12 cellular contexts compared by ENCODE assay signal in the genomic region with DNA sequence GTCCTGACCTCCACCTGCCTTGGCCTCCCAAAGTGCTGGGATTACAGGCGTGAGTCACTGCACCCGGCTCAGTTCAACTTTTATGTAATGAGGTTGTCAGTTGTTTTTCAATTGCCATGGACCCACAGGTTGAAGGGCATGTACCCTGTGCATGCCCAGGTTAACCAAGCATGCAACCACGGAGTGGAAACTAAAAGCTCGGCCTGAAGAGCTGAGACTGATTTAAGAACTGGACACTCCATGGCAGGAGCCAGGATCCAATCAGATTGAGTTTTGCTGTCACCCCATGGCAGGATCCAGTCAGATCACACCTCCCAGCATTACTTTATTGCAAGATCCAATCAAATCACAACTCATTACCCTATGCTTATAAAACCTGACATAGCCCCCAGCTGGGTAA. TPM values are rescaled to one million over a fixed set of nuclear protein-coding genes. Genes with fewer than 3 reads are reported as not detected.
"Had no signal": no experiment of that assay in that cellular context is flagged by ENCODE, and none has a peak within 500 bp of the region (broad histone marks: within the 10 kb centered on the region; RNA-seq: fewer than 3 reads in every experiment).

No MANE protein-coding gene starts in this region.

RNA-seq across cellular contexts. Expression of gene SPDYE5, which starts 16.9 kb away (rescaled TPM):
- total RNA-seq: activated CD4-positive, alpha-beta memory T cell treated with anti-CD3 and anti-CD28 coated beads, Interleukin-2, amount 10 ng/mL, durations not matched to agents 7 days and 5 days; activated CD4-positive, alpha-beta T cell treated with anti-CD3 and anti-CD28 coated beads for 36 hours; activated CD4-positive, alpha-beta T cell treated with anti-CD3 and anti-CD28 coated beads, Interleukin-2, amount 10 ng/mL, durations not matched to agents 7 days and 5 days; activated CD8-positive, alpha-beta T cell treated with anti-CD3 and anti-CD28 coated beads, Interleukin-2, amount 10 ng/mL, durations not matched to agents 7 days and 5 days; activated T-helper 2 cell treated with anti-CD3 and anti-CD28 coated beads, Interferon-gamma antibody, Interleukin-2, Interleukin-4, amounts not matched to agents 10 μg/mL and 5 μg/mL and 100 μg/mL, durations not matched to agents 14 hours and 24 hours and 36 hours; ascending aorta; bronchial epithelial cell; cardiac muscle cell; chondrocyte; T-helper 17 cell; T-helper 2 cell treated with Interferon-gamma antibody and Interleukin-4, amounts not matched to agents 100 ng/mL and 5 ng/mL, for 36 hours; WTC11 had no signal
